ENCODE assay signal across 20 cellular contexts in the genomic region with DNA sequence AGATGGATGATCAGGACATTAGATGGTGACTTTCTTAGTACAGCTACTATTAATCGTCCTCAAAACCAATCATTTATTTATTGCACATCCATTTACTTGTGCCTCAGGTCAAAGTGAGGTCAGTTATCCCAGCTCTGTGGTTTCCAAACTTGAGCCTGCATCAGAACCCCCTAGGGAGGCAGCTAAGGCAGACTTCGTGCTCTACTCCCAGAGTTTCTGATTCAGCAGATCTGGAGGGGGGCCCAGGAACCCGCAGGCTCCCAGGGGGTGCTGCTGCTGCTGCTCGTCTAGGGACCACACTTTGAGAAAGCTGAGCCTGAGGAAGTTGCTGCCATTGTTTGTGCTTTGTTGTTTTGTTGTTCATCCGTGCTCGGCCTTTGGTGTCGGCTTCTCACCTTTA. TPM values are rescaled to one million over a fixed set of nuclear protein-coding genes. Genes with fewer than 3 reads are reported as not detected.
DNase-seq lines count a peak whose midpoint lies in the region; ATAC-seq and TF ChIP-seq lines count a peak whose summit lies in the region.
"Had no signal": no experiment of that assay in that cellular context is flagged by ENCODE, and none has a peak within 500 bp of the region (broad histone marks: within the 10 kb centered on the region; RNA-seq: fewer than 3 reads in every experiment).

No MANE protein-coding gene starts in this region.

- H3K4me1 ChIP-seq in A673 (ENCODE audit: insufficient read depth, low read length, poor library complexity, severe bottlenecking), result peaks cover 5% of the 10 kb centered on the region
- H3K4me1 ChIP-seq in BLaER1 treated with 17β-estradiol and CSF1 and Interleukin-3, amounts not matched to agents 10 nM and 100 nM, result peaks cover 0 to 70% (median 30%) of the 10 kb centered on the region in 10 experiments; a peak in 16 of 20 replicates
- H3K4me1 ChIP-seq: SJSA1 had no signal

- H3K4me3 Mint-ChIP-seq in naive B cell, result no peak overlapping the region
- no peak overlapping the region for H3K4me3 Mint-ChIP-seq in activated naive CD4-positive, alpha-beta T cell treated with anti-CD3 and anti-CD28 coated beads for 36 hours
- H3K4me3 Mint-ChIP-seq: B cell had no signal

- no peak for ATAC-seq in naive B cell (ENCODE audit: low read depth in 2 of 2)
- no peak for ATAC-seq in HG02852 (IDR thresholded peaks at IDR 0.05; ENCODE audit: unreplicated experiment)
- ATAC-seq: HCT116, PC-3 had no signal

- CTCF ChIA-PET in A673 (lab: Charles Lee), result no interaction called here
- CTCF ChIA-PET in activated naive CD4-positive, alpha-beta T cell treated with anti-CD3 and anti-CD28 coated beads for 36 hours (lab: Charles Lee), result interaction anchor here (0.6 to 3.7 kb wide), 2 partner anchors 98 to 157 kb away, joined by 5 to 12 read pairs; no protein-coding TSS in a partner anchor

- H3K27me3 ChIP-seq in A673 (replicated peaks; ENCODE audit: insufficient read depth, low read depth, low read length, poor library complexity), result no peaks in the 10 kb centered on the region
- no peaks in the 10 kb centered on the region for H3K27me3 ChIP-seq in BLaER1 treated with 17β-estradiol and CSF1 and Interleukin-3, amounts not matched to agents 10 nM and 100 nM
- H3K27me3 ChIP-seq: SJSA1 had no signal

- H4K20me1 ChIP-seq in BLaER1 treated with 17β-estradiol and CSF1 and Interleukin-3, amounts not matched to agents 10 nM and 100 nM, result no peaks in the 10 kb centered on the region

- POLR2A ChIA-PET in A673 (lab: Charles Lee; ENCODE audit: low non-redundant PET), result no interaction called here

- peak overlapping the region; percentile 13 for H3K27ac ChIP-seq in A673 (ENCODE audit: low read depth, low read length, poor library complexity, severe bottlenecking)
- H3K27ac ChIP-seq in BLaER1 treated with 17β-estradiol and CSF1 and Interleukin-3, amounts not matched to agents 10 nM and 100 nM, result peak overlapping the region in 6 of 11 experiments; percentile 4 to 65 (median 11); a peak in 8 of 22 replicates
- H3K27ac ChIP-seq: GM23248, KMS-11, RWPE1, SJSA1 had no signal

- no peaks in the 10 kb centered on the region for H3K9me3 ChIP-seq in A673 (ENCODE audit: low read depth, low read length, poor library complexity, severe bottlenecking)
- no peaks in the 10 kb centered on the region for H3K9me3 ChIP-seq in BLaER1 treated with 17β-estradiol and CSF1 and Interleukin-3, amounts not matched to agents 10 nM and 100 nM (replicated peaks in 1 of 11)
- H3K9me3 ChIP-seq: SJSA1 had no signal

- no peaks in the 10 kb centered on the region for H3K9me3 Mint-ChIP-seq in naive B cell
- no peaks in the 10 kb centered on the region for H3K9me3 Mint-ChIP-seq in activated naive CD4-positive, alpha-beta T cell treated with anti-CD3 and anti-CD28 coated beads for 36 hours

- H3K4me2 ChIP-seq in BLaER1 treated with 17β-estradiol and CSF1 and Interleukin-3, amounts not matched to agents 10 nM and 100 nM, result peak overlapping the region in 8 of 11 experiments; percentile 39 to 77 (median 62); a peak in 17 of 22 replicates
- H3K4me2 ChIP-seq: KMS-11 had no signal

- peaks cover 23 to 24% of the 10 kb centered on the region in 2 donors for H3K36me3 Mint-ChIP-seq in naive B cell
- H3K36me3 Mint-ChIP-seq in activated naive CD4-positive, alpha-beta T cell treated with anti-CD3 and anti-CD28 coated beads for 36 hours (ENCODE audit: low read depth), result peaks cover 45% of the 10 kb centered on the region

- H3K4me3 ChIP-seq in A673 (ENCODE audit: low read depth, low read length, poor library complexity, severe bottlenecking), result no peak overlapping the region
- H3K4me3 ChIP-seq in BLaER1 treated with 17β-estradiol and CSF1 and Interleukin-3, amounts not matched to agents 10 nM and 100 nM, result no peak overlapping the region
- H3K4me3 ChIP-seq in cardiac fibroblast (replicated peaks in 1 of 2; ENCODE audit: low read depth in 2 of 2, low read length in 2 of 2), result no peak overlapping the region
- H3K4me3 ChIP-seq: GM23248, SJSA1 had no signal

- no peak for TF ChIP-seq CTCF in A673 (conservative IDR thresholded peaks at IDR 0.05; ENCODE audit: low read depth, low read length)
- no peak for TF ChIP-seq CTCF in cardiac fibroblast (IDR thresholded peaks at IDR 0.05; ENCODE audit: low read depth, low read length)

- intact Hi-C loops in A673 (cut with micrococcal nuclease; ENCODE audit: unreplicated experiment), result no loop called here
- intact Hi-C loops in activated naive CD4-positive, alpha-beta T cell treated with anti-CD3 and anti-CD28 coated beads for 36 hours (cut with micrococcal nuclease), result no loop called here

- DNase-seq in A673 (ENCODE audit: low spot score) (no peak), cardiac fibroblast (ENCODE audit: low read depth in 2 of 2) (peak; percentile 24 to 62), naive B cell (no peak), GF-D8 (lab: John Stamatoyannopoulos, UW) (no peak)
- DNase-seq in activated naive CD4-positive, alpha-beta T cell treated with anti-CD3 and anti-CD28 coated beads for 36 hours, result no peak
- DNase-seq: GM23248, NCI-H1048, NCI-H1436 treated with DMSO at 0.1 percent for 48 hours, NCI-H2081, NCI-H510A treated with DMSO at 0.1 percent for 48 hours, NCI-H82, PC-3 had no signal

- H3K36me3 ChIP-seq in A673 (ENCODE audit: insufficient read depth, low read length, poor library complexity, severe bottlenecking), result peaks cover 100% of the 10 kb centered on the region
- H3K36me3 ChIP-seq in BLaER1 treated with 17β-estradiol and CSF1 and Interleukin-3, amounts not matched to agents 10 nM and 100 nM, result peaks cover 95 to 100% (median 99%) of the 10 kb centered on the region in 11 experiments

- H3K27me3 Mint-ChIP-seq in naive B cell, result no peaks in the 10 kb centered on the region
- H3K27me3 Mint-ChIP-seq in activated naive CD4-positive, alpha-beta T cell treated with anti-CD3 and anti-CD28 coated beads for 36 hours (ENCODE audit: low read depth), result no peaks in the 10 kb centered on the region
- H3K27me3 Mint-ChIP-seq: B cell had no signal

- H3K9ac ChIP-seq in BLaER1 treated with 17β-estradiol and CSF1 and Interleukin-3, amounts not matched to agents 10 nM and 100 nM, result peak overlapping the region in 4 of 11 experiments; percentile 1 to 30 (median 13); a peak in 4 of 22 replicates
- H3K9ac ChIP-seq: GM23248, KMS-11 had no signal

- H3K27ac Mint-ChIP-seq in naive B cell, result peak overlapping the region in 4 of 6 donors; percentile 13 to 88 (median 73)
- H3K27ac Mint-ChIP-seq in activated naive CD4-positive, alpha-beta T cell treated with anti-CD3 and anti-CD28 coated beads for 36 hours, result no peak overlapping the region
- H3K27ac Mint-ChIP-seq: B cell had no signal

- H3K4me1 Mint-ChIP-seq in naive B cell, result peaks cover 8 to 23% (median 11%) of the 10 kb centered on the region in 3 donors
- H3K4me1 Mint-ChIP-seq in activated naive CD4-positive, alpha-beta T cell treated with anti-CD3 and anti-CD28 coated beads for 36 hours (ENCODE audit: low read depth), result peaks cover 17% of the 10 kb centered on the region

- BruUV-seq in A673 (replicated peaks; lab: Mats Ljungman, UMichigan), result no TSS peak

RNA-seq across cellular contexts. Expression of gene CLEC18B, which starts 44.0 kb away (rescaled TPM):
- total RNA-seq in A673 (2021), result 32.4 and 37.7 TPM in 2 replicates
- polyA plus RNA-seq in naive B cell (ENCODE audit: low read depth in 6 of 6), result not detected
- total RNA-seq in activated naive CD4-positive, alpha-beta T cell treated with anti-CD3 and anti-CD28 coated beads for 36 hours, result not detected
- total RNA-seq: Daoy, SJSA1 had no signal
- polyA plus RNA-seq: GM23248 had no signal

Comparison
In these comparisons a context has a peak if more than half of its experiments do, and no peak if none do; other contexts are left out.
1. DNase-seq: peak in cardiac fibroblast (2 of 2); none in A673 (single experiment), naive B cell (single experiment), GF-D8 (single experiment) and activated naive CD4-positive, alpha-beta T cell treated with anti-CD3 and anti-CD28 coated beads for 36 hours (single experiment).
2. RNA of gene CLEC18B, which starts 44.0 kb away (total RNA-seq): 32.4 to 37.7 TPM in A673; not detected in activated naive CD4-positive, alpha-beta T cell treated with anti-CD3 and anti-CD28 coated beads for 36 hours; every median in the first group is over 10 times any median in the second.